In the genomic region with DNA sequence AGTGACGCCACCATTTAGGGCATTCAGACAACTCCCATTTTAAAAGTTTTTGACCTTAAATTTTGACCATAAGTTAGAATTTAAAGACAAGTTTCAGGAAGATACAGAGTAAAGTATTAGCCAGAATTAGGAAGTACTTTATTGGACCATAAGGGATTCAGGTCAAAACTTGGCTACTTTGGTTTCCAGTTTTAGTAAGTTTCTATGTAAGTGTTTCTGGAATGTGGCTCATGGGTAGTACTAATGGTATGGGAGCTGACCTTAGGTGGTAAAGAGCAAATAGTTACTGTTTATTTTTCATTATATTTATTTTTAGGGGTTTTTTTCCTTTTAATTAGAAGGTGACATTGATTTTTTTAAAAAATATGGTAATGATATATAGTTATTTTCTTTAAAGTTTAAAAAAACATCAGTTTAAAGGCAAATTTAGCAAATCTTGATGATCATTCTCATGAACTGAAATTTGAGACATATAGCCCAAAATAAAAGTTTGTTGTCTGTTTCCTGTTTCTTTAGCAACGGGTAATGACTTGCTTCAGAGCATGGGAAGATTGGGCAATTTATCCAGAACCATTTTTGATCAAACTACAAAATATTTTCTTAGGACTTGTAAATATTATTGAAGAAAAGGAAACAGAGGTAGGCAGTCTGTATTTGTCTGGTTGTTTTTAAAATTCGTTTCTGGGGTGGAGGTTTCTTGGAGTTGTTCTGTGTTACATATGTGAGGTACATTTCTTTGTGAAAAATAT, we compare ENCODE assay signal across 13 cellular contexts. TPM values are rescaled to one million over a fixed set of nuclear protein-coding genes. Genes with fewer than 3 reads are reported as not detected.
DNase-seq lines count a peak whose midpoint lies in the region; ATAC-seq and TF ChIP-seq lines count a peak whose summit lies in the region.
"Had no signal": no experiment of that assay in that cellular context is flagged by ENCODE, and none has a peak within 500 bp of the region (broad histone marks: within the 10 kb centered on the region; RNA-seq: fewer than 3 reads in every experiment).

No MANE protein-coding gene starts in this region.

- intact Hi-C loops in CD4-positive, alpha-beta memory T cell (cut with micrococcal nuclease): loop anchor here (10.0 kb wide), 1 partner anchor 639 kb away; no protein-coding TSS in a partner anchor
- intact Hi-C loops in IMR-90 (cut with micrococcal nuclease): no loop called here

- no CpG with 5 or more reads among the region's 3 CpGs for WGBS in IMR-90 (ENCODE audit: extremely low coverage in 2 of 2, insufficient read length in 1 of 2), 2 experiments
- WGBS in mesenchymal stem cell: 94% methylated on average over 1 of the region's 3 CpGs

- H3K18ac ChIP-seq in IMR-90 (ENCODE audit: low read depth, low read length) (no peak overlapping the region), mesenchymal stem cell (ENCODE audit: low read depth in 1 of 2, low read length in 2 of 2) (no peak overlapping the region)

- H4K20me1 ChIP-seq in IMR-90 (ENCODE audit: insufficient read depth, low read length): no peaks in the 10 kb centered on the region

- POLR2A ChIA-PET in CD4-positive, alpha-beta memory T cell (lab: Charles Lee; ENCODE audit: partially characterized antibody): interaction anchor here (1.1 to 1.7 kb wide), 2 partner anchors 10 to 35 kb away, joined by 3 to 7 read pairs; a partner anchor contains a TSS
- POLR2A ChIA-PET in IMR-90 (lab: Charles Lee; ENCODE audit: unreplicated experiment): no interaction called here

- H4K91ac ChIP-seq in IMR-90 (ENCODE audit: insufficient read depth, low read depth, low read length) (no peak overlapping the region), mesenchymal stem cell (ENCODE audit: low read length) (no peak overlapping the region)

- H3K27ac Mint-ChIP-seq in CD4-positive, alpha-beta memory T cell: peak overlapping the region; percentile 8 to 81 (median 66)

- no peak for TF ChIP-seq POLR2A in IMR-90 (IDR thresholded peaks at IDR 0.05; ENCODE audit: low read depth, low read length)

- H3K27ac ChIP-seq in CD4-positive, alpha-beta memory T cell (ENCODE audit: low read depth, low read length): no peak overlapping the region
- no peak overlapping the region for H3K27ac ChIP-seq in IMR-90 (ENCODE audit: insufficient read depth, low read length)
- no peak overlapping the region for H3K27ac ChIP-seq in mesenchymal stem cell (ENCODE audit: low read length, poor library complexity, severe bottlenecking)

- no peaks in the 10 kb centered on the region for H3K9me3 ChIP-seq in CD4-positive, alpha-beta memory T cell (ENCODE audit: control insufficient read depth in 1 of 2, low read length in 2 of 2)
- H3K9me3 ChIP-seq in IMR-90 (ENCODE audit: control insufficient read depth, insufficient read depth, low read length): no peaks in the 10 kb centered on the region
- no peaks in the 10 kb centered on the region for H3K9me3 ChIP-seq in mesenchymal stem cell (ENCODE audit: control insufficient read depth, low read length)
- H3K9me3 ChIP-seq: spleen had no signal

- H3K4ac ChIP-seq in IMR-90 (ENCODE audit: low read depth, low read length): no peak overlapping the region
- no peak overlapping the region for H3K4ac ChIP-seq in mesenchymal stem cell (ENCODE audit: low read depth in 1 of 2, low read length in 2 of 2)

- peaks cover 14% of the 10 kb centered on the region for H3K4me1 ChIP-seq in CD4-positive, alpha-beta memory T cell (ENCODE audit: insufficient read depth, low read length)
- H3K4me1 ChIP-seq in IMR-90 (ENCODE audit: control insufficient read depth, insufficient read depth, low read length) (peaks cover 4% of the 10 kb centered on the region), mesenchymal stem cell (ENCODE audit: control insufficient read depth, insufficient read depth, low read depth, low read length) (no peaks in the 10 kb centered on the region)

- H3K9ac ChIP-seq in IMR-90 (ENCODE audit: low read depth, low read length) (no peak overlapping the region), mesenchymal stem cell (ENCODE audit: low read length) (peak overlapping the region; percentile 65)

- H3K4me3 Mint-ChIP-seq in CD4-positive, alpha-beta memory T cell: peak overlapping the region in 3 of 8 donors; percentile 1 to 66 (median 15)

- H3K23ac ChIP-seq in IMR-90 (ENCODE audit: low read depth, low read length) (no peak overlapping the region), mesenchymal stem cell (ENCODE audit: low read length in 2 of 2) (no peak overlapping the region)

- H2BK20ac ChIP-seq in IMR-90 (ENCODE audit: low read depth, low read length): no peak overlapping the region

- DNase-seq in CD4-positive, alpha-beta memory T cell: no peak
- DNase-seq in IMR-90 (peak; percentile 4), astrocyte of the spinal cord (ENCODE audit: low read depth, low spot score) (peak; percentile 19), mesenchymal stem cell (peak; percentile 44), GM13976 (ENCODE audit: low spot score) (no peak), AG08396 (ENCODE audit: low spot score) (no peak)
- DNase-seq: activated CD4-positive, alpha-beta T cell treated with anti-CD3 and anti-CD28 coated beads, Interleukin-2, amount 50 U/mL, for 48 hours; NCI-H1092; NCI-H446; spleen had no signal

- in situ Hi-C loops in IMR-90 (cut with MboI; ENCODE audit: low sequenced_read_pairs) (no loop called here), astrocyte of the spinal cord (cut with HindIII; ENCODE audit: low sequenced_read_pairs) (no loop called here), GM13976 (cut with MboI; ENCODE audit: low sequenced_read_pairs, unreplicated experiment) (no loop called here)

- H3K4me2 ChIP-seq in IMR-90 (ENCODE audit: low read depth, low read length) (no peak overlapping the region), mesenchymal stem cell (ENCODE audit: low read length, poor library complexity, severe bottlenecking) (no peak overlapping the region)

- H2BK12ac ChIP-seq in mesenchymal stem cell (ENCODE audit: low read length in 2 of 2): no peak overlapping the region

- H3K56ac ChIP-seq in IMR-90 (ENCODE audit: extremely low read depth, insufficient read depth, low read length): no peak overlapping the region

- H3K36me3 Mint-ChIP-seq in CD4-positive, alpha-beta memory T cell: peaks cover 35 to 62% of the 10 kb centered on the region in 2 donors

- no peak overlapping the region for H3K4me3 ChIP-seq in CD4-positive, alpha-beta memory T cell (ENCODE audit: low read length in 2 of 2)
- no peak overlapping the region for H3K4me3 ChIP-seq in IMR-90 (ENCODE audit: insufficient read depth, low read depth, low read length)
- no peak overlapping the region for H3K4me3 ChIP-seq in astrocyte of the spinal cord (ENCODE audit: low read depth, low read length)
- no peak overlapping the region for H3K4me3 ChIP-seq in mesenchymal stem cell (ENCODE audit: insufficient read depth in 1 of 2, low read depth in 1 of 2, low read length in 2 of 2)
- H3K4me3 ChIP-seq: spleen had no signal

- TF ChIP-seq CTCF in IMR-90 (conservative IDR thresholded peaks at IDR 0.05; ENCODE audit: low read depth, low read length) (no peak), astrocyte of the spinal cord (IDR thresholded peaks at IDR 0.05; ENCODE audit: low read depth, low read length) (no peak), GM13976 (IDR thresholded peaks at IDR 0.05; ENCODE audit: borderline replicate concordance, control extremely low read depth, extremely low read depth, insufficient read depth, missing control alignments) (no peak)

- H2BK15ac ChIP-seq in IMR-90 (ENCODE audit: low read depth, low read length) (no peak overlapping the region), mesenchymal stem cell (ENCODE audit: low read depth, poor library complexity, severe bottlenecking) (no peak overlapping the region)

- H3K27me3 Mint-ChIP-seq in CD4-positive, alpha-beta memory T cell: no peaks in the 10 kb centered on the region

- H2BK120ac ChIP-seq in IMR-90 (ENCODE audit: low read depth, low read length) (no peak overlapping the region), mesenchymal stem cell (ENCODE audit: low read depth, low read length) (no peak overlapping the region)

- TF ChIP-seq RAD21 in IMR-90 (IDR thresholded peaks at IDR 0.05; ENCODE audit: low read length): no peak

- H3K79me1 ChIP-seq in IMR-90 (ENCODE audit: low read depth in 1 of 2, low read length in 2 of 2): peaks cover 3 to 4% of the 10 kb centered on the region in 2 experiments; a peak in 2 of 4 replicates
- H3K79me1 ChIP-seq in mesenchymal stem cell (replicated peaks; ENCODE audit: low read length, poor library complexity, severe bottlenecking): peaks cover 9% of the 10 kb centered on the region

- H3K9me1 ChIP-seq in IMR-90 (ENCODE audit: insufficient read depth, low read length): no peaks in the 10 kb centered on the region

- H3K14ac ChIP-seq in IMR-90 (replicated peaks; ENCODE audit: low read depth, low read length) (no peak overlapping the region), mesenchymal stem cell (ENCODE audit: low read length in 2 of 2) (no peak overlapping the region)

- H2AK5ac ChIP-seq in IMR-90 (ENCODE audit: low read depth, low read length) (no peak overlapping the region), mesenchymal stem cell (ENCODE audit: low read length, severe bottlenecking) (no peak overlapping the region)

- no TSS peak for BruUV-seq in IMR-90 (replicated peaks; lab: Mats Ljungman, UMichigan)

- peaks cover 40% of the 10 kb centered on the region for H3K36me3 ChIP-seq in CD4-positive, alpha-beta memory T cell (ENCODE audit: insufficient read depth, low read length)
- peaks cover 12% of the 10 kb centered on the region for H3K36me3 ChIP-seq in IMR-90 (ENCODE audit: control insufficient read depth, insufficient read depth, low read length)
- H3K36me3 ChIP-seq in mesenchymal stem cell (ENCODE audit: control insufficient read depth in 1 of 2, insufficient read depth in 2 of 2, low read depth in 1 of 2, low read length in 2 of 2): peaks cover 7 to 80% of the 10 kb centered on the region in 2 experiments

- no peak overlapping the region for H2AK9ac ChIP-seq in IMR-90 (replicated peaks; ENCODE audit: low read depth, low read length, poor library complexity)

- H2BK5ac ChIP-seq in IMR-90 (ENCODE audit: low read depth, low read length, poor library complexity, severe bottlenecking) (no peak overlapping the region), mesenchymal stem cell (ENCODE audit: low read depth, low read length, poor library complexity, severe bottlenecking) (no peak overlapping the region)

- CTCF ChIA-PET in CD4-positive, alpha-beta memory T cell (lab: Charles Lee; ENCODE audit: partially characterized antibody): interaction anchor here (1.1 kb wide), 1 partner anchor 23 kb away, joined by 3 read pairs; no protein-coding TSS in a partner anchor
- CTCF ChIA-PET in IMR-90 (lab: Yijun Ruan, JAX): no interaction called here

- no peaks in the 10 kb centered on the region for H3K27me3 ChIP-seq in CD4-positive, alpha-beta memory T cell (ENCODE audit: insufficient read depth, low read length)
- H3K27me3 ChIP-seq in IMR-90 (ENCODE audit: control insufficient read depth, insufficient read depth, low read length) (no peaks in the 10 kb centered on the region), mesenchymal stem cell (ENCODE audit: control insufficient read depth in 1 of 2, insufficient read depth in 1 of 2, low read length in 2 of 2) (no peaks in the 10 kb centered on the region)
- H3K27me3 ChIP-seq: spleen had no signal

- ATAC-seq in IMR-90 (ENCODE audit: low read depth): no peak
- no peak for ATAC-seq in HG03108 (IDR thresholded peaks at IDR 0.05; ENCODE audit: unreplicated experiment)
- no peak for ATAC-seq in HG03442 (IDR thresholded peaks at IDR 0.05; ENCODE audit: unreplicated experiment)
- ATAC-seq: HCT116 had no signal

- no peaks in the 10 kb centered on the region for H3K9me3 Mint-ChIP-seq in CD4-positive, alpha-beta memory T cell

- dilution Hi-C loops in IMR-90 (cut with HindIII; ENCODE audit: low sequenced_read_pairs, unreplicated experiment): no loop called here

- no peak overlapping the region for H4K8ac ChIP-seq in IMR-90 (ENCODE audit: low read depth in 2 of 2, low read length in 2 of 2)
- H4K8ac ChIP-seq in mesenchymal stem cell (ENCODE audit: low read length): no peak overlapping the region

- no peak overlapping the region for H4K5ac ChIP-seq in IMR-90 (ENCODE audit: low read depth, low read length)

- no peak overlapping the region for H2AFZ ChIP-seq in IMR-90 (replicated peaks; ENCODE audit: low read length, poor library complexity)
- H2AFZ ChIP-seq in mesenchymal stem cell (ENCODE audit: low read depth, low read length): no peak overlapping the region

- peaks cover 6 to 16% (median 13%) of the 10 kb centered on the region in 4 donors for H3K4me1 Mint-ChIP-seq in CD4-positive, alpha-beta memory T cell

RNA-seq across cellular contexts. Expression of a gene that starts 34.3 kb away (rescaled TPM):
- 100 to 1,000 TPM; 137 TPM for total RNA-seq in CD4-positive, alpha-beta memory T cell
- polyA plus RNA-seq in CD4-positive, alpha-beta memory T cell: 100 to 1,000 TPM in 1 of 2 donors, 10 to 100 TPM in 1; 97.6 to 115 TPM
- total RNA-seq in IMR-90 (2012; rRNA removed): 29.4 and 58.3 TPM in 2 replicates
- polyA plus RNA-seq in IMR-90 (2012; rRNA removed): 20.8 and 24.8 TPM in 2 replicates
- polyA plus RNA-seq in IMR-90 (2012; cell fraction: cytosol; rRNA removed): 1.1 and 2.4 TPM in 2 replicates
- 4.6 and 45.9 TPM in 2 replicates for polyA plus RNA-seq in IMR-90 (2012; cell fraction: nucleus; rRNA removed; ENCODE audit: low replicate concordance)
- 51.1 TPM for polyA plus RNA-seq in mesenchymal stem cell (2013, experiment 1 of 2)
- polyA plus RNA-seq in mesenchymal stem cell (2013, experiment 2 of 2): 49.3 TPM

Comparison
In these comparisons a context has a peak if more than half of its experiments do, and no peak if none do; other contexts are left out.
1. DNase-seq: peak in IMR-90 (single experiment), astrocyte of the spinal cord (single experiment) and mesenchymal stem cell (single experiment); none in CD4-positive, alpha-beta memory T cell (0 of 5), GM13976 (single experiment) and AG08396 (single experiment).